29 cellular contexts compared by ENCODE assay signal in genomic region chr10:72779874-72780273, GRCh38.
"Had no signal": no experiment of that assay in that cellular context is flagged by ENCODE, and none has a peak within 500 bp of the region (broad histone marks: within the 10 kb centered on the region; RNA-seq: fewer than 3 reads in every experiment).

No MANE protein-coding gene starts in this region.

- DNase-seq: colonic mucosa; cortex of kidney; dermis blood vessel endothelial cell; dorsolateral prefrontal cortex; effector CD4-positive, alpha-beta T cell; effector CD8-positive, alpha-beta T cell; effector memory CD4-positive, alpha-beta T cell; effector memory CD8-positive, alpha-beta T cell; endodermal cell; erythroblast; esophagus squamous epithelium; foreskin fibroblast; foreskin keratinocyte; foreskin melanocyte; gastrocnemius medialis; glutamatergic neuron; head of caudate nucleus; heart left ventricle; heart right ventricle had no signal

- H3K27ac ChIP-seq: colonic mucosa, coronary artery, dorsolateral prefrontal cortex, epithelial cell of prostate, esophagus muscularis mucosa, esophagus squamous epithelium, foreskin keratinocyte, gastrocnemius medialis, gastroesophageal sphincter, heart left ventricle, heart right ventricle had no signal

- H3K27me3 Mint-ChIP-seq: dendritic cell treated with granulocyte-macrophage colony-stimulating factor and Interleukin-4, amounts not matched to agents 40 ng/mL and 50 ng/mL, for 4 days; effector memory CD8-positive, alpha-beta T cell had no signal

- H3K27ac Mint-ChIP-seq: dendritic cell treated with granulocyte-macrophage colony-stimulating factor and Interleukin-4, amounts not matched to agents 40 ng/mL and 50 ng/mL, for 4 days; effector memory CD8-positive, alpha-beta T cell; endodermal cell had no signal

- H3K27me3 ChIP-seq: colonic mucosa, dorsolateral prefrontal cortex, esophagus muscularis mucosa, esophagus squamous epithelium, foreskin keratinocyte, gastrocnemius medialis, gastroesophageal sphincter, heart left ventricle, heart right ventricle had no signal

- FAIRE-seq: colon, endometrium, endothelial cell of umbilical vein, frontal cortex had no signal

- H3K4me3 Mint-ChIP-seq: dendritic cell treated with granulocyte-macrophage colony-stimulating factor and Interleukin-4, amounts not matched to agents 40 ng/mL and 50 ng/mL, for 4 days; effector memory CD8-positive, alpha-beta T cell; endodermal cell had no signal

- H3K36me3 ChIP-seq: colonic mucosa, esophagus muscularis mucosa, esophagus squamous epithelium, gastrocnemius medialis, gastroesophageal sphincter, heart left ventricle, heart right ventricle had no signal

- H3K4me3 ChIP-seq: colonic mucosa, coronary artery, dorsolateral prefrontal cortex, esophagus muscularis mucosa, esophagus squamous epithelium, gastrocnemius medialis, gastroesophageal sphincter, heart left ventricle, heart right ventricle had no signal

- H3K9me3 ChIP-seq: colonic mucosa, esophagus muscularis mucosa, esophagus squamous epithelium, gastrocnemius medialis, gastroesophageal sphincter, heart left ventricle had no signal

- H3K4me1 ChIP-seq: colonic mucosa had no signal

- ATAC-seq: effector memory CD8-positive, alpha-beta T cell; esophagus mucosa; foreskin keratinocyte; gastrocnemius medialis; gastroesophageal sphincter; heart left ventricle; heart right ventricle had no signal

- H3K9me3 Mint-ChIP-seq: effector memory CD8-positive, alpha-beta T cell had no signal
